In genomic region chr16:165539-166374, GRCh38 we compare ENCODE assay signal across 13 cellular contexts. TPM values are rescaled to one million over a fixed set of nuclear protein-coding genes. Genes with fewer than 3 reads are reported as not detected.
DNase-seq lines count a peak whose midpoint lies in the region; ATAC-seq and TF ChIP-seq lines count a peak whose summit lies in the region.
"Had no signal": no experiment of that assay in that cellular context is flagged by ENCODE, and none has a peak within 500 bp of the region (broad histone marks: within the 10 kb centered on the region; RNA-seq: fewer than 3 reads in every experiment).

Gene HBM (plus strand): TSS chr16:165978. CDS start chr16:165998, 20 bp downstream.

- peak; percentile 64 for DNase-seq in activated CD4-positive, alpha-beta T cell treated with anti-CD3 and anti-CD28 coated beads, Interleukin-2, amount 10 ng/mL, durations not matched to agents 24 days and 14 days
- DNase-seq in activated CD4-positive, alpha-beta T cell treated with anti-CD3 and anti-CD28 coated beads for 1 hour: no peak
- DNase-seq in WTC11 (ENCODE audit: low spot score) (no peak), hepatocyte (ENCODE audit: low spot score) (no peak), type B pancreatic cell (ENCODE audit: extremely low spot score, unreplicated experiment) (no peak)
- DNase-seq in stimulated activated effector memory CD8-positive, alpha-beta T cell treated with anti-CD3 and anti-CD28 coated beads, Interleukin-12 subunit alpha, Interleukin-12 subunit beta, amount 100 ng/mL, for 72 hours (ENCODE audit: low spot score in 2 of 2): no peak
- DNase-seq: amniotic stem cell, C1 segment of cervical spinal cord, hypothalamus, NCI-H2227 treated with DMSO at 0.1 percent for 48 hours had no signal

- ATAC-seq in WTC11 (no peak), GM19351 (IDR thresholded peaks at IDR 0.05; ENCODE audit: unreplicated experiment) (no peak), GM19397 (IDR thresholded peaks at IDR 0.05; ENCODE audit: unreplicated experiment) (no peak)
- peak; percentile 34 for ATAC-seq in stimulated activated effector memory CD8-positive, alpha-beta T cell treated with anti-CD3 and anti-CD28 coated beads, Interleukin-12 subunit alpha, Interleukin-12 subunit beta, amount 100 ng/mL, for 72 hours

- POLR2A ChIA-PET in WTC11 (lab: Charles Lee): no interaction called here

- no peak within 1 kb of the TSS for H3K27ac Mint-ChIP-seq in activated CD4-positive, alpha-beta T cell treated with anti-CD3 and anti-CD28 coated beads, Interleukin-2, amount 10 ng/mL, durations not matched to agents 24 days and 14 days
- H3K27ac Mint-ChIP-seq in WTC11: no peak within 1 kb of the TSS
- H3K27ac Mint-ChIP-seq in stimulated activated effector memory CD8-positive, alpha-beta T cell treated with anti-CD3 and anti-CD28 coated beads, Interleukin-12 subunit alpha, Interleukin-12 subunit beta, amount 100 ng/mL, for 72 hours: no peak within 1 kb of the TSS
- no peak within 1 kb of the TSS for H3K27ac Mint-ChIP-seq in type B pancreatic cell

- H3K27me3 ChIP-seq in hepatocyte: peaks cover 67% of the 10 kb centered on the region

- no peaks in the 10 kb centered on the region for H3K9me2 ChIP-seq in hepatocyte (replicated peaks; ENCODE audit: insufficient read depth)

- CTCF ChIA-PET in WTC11 (lab: Charles Lee): interaction anchor here (0.7 to 2.0 kb wide), 11 partner anchors 14 to 197 kb away, joined by 3 to 5 read pairs (median 4); partner anchors contain the start of gene HBQ1

- H3K79me2 ChIP-seq in hepatocyte: no peaks in the 10 kb centered on the region

- no peak within 1 kb of the TSS for H3K4me3 ChIP-seq in hepatocyte

- H3K36me3 Mint-ChIP-seq in activated CD4-positive, alpha-beta T cell treated with anti-CD3 and anti-CD28 coated beads, Interleukin-2, amount 10 ng/mL, durations not matched to agents 24 days and 14 days (ENCODE audit: low read depth): no peaks in the 10 kb centered on the region
- no peaks in the 10 kb centered on the region for H3K36me3 Mint-ChIP-seq in WTC11
- no peaks in the 10 kb centered on the region for H3K36me3 Mint-ChIP-seq in stimulated activated effector memory CD8-positive, alpha-beta T cell treated with anti-CD3 and anti-CD28 coated beads, Interleukin-12 subunit alpha, Interleukin-12 subunit beta, amount 100 ng/mL, for 72 hours
- H3K36me3 Mint-ChIP-seq in type B pancreatic cell: no peaks in the 10 kb centered on the region

- H3K27ac ChIP-seq in hepatocyte: no peak within 1 kb of the TSS

- no peaks in the 10 kb centered on the region for H3K4me1 ChIP-seq in hepatocyte (ENCODE audit: insufficient read depth)

- no peaks in the 10 kb centered on the region for H3K36me3 ChIP-seq in hepatocyte (replicated peaks; ENCODE audit: insufficient read depth, low read depth)

- H3K27me3 Mint-ChIP-seq in activated CD4-positive, alpha-beta T cell treated with anti-CD3 and anti-CD28 coated beads, Interleukin-2, amount 10 ng/mL, durations not matched to agents 24 days and 14 days: peaks cover 50% of the 10 kb centered on the region
- H3K27me3 Mint-ChIP-seq in WTC11 (ENCODE audit: low read depth): peaks cover 85% of the 10 kb centered on the region
- H3K27me3 Mint-ChIP-seq in type B pancreatic cell: peaks cover 76% of the 10 kb centered on the region

- no peak within 1 kb of the TSS for H2AFZ ChIP-seq in hepatocyte

- no peak for TF ChIP-seq CTCF in WTC11 (IDR thresholded peaks at IDR 0.05)
- TF ChIP-seq CTCF in hepatocyte (IDR thresholded peaks at IDR 0.05; ENCODE audit: poor library complexity): no peak
- no peak for TF ChIP-seq CTCF in type B pancreatic cell (conservative IDR thresholded peaks at IDR 0.05)

- intact Hi-C loops in activated CD4-positive, alpha-beta T cell treated with anti-CD3 and anti-CD28 coated beads, Interleukin-2, amount 10 ng/mL, durations not matched to agents 24 days and 14 days (cut with micrococcal nuclease): no loop called here

- 8% methylated on average over 71 of the region's 75 CpGs for WGBS in hepatocyte (ENCODE audit: low lambda C conversion rate, missing lambda C conversion rate)

- no peaks in the 10 kb centered on the region for H3K9me3 Mint-ChIP-seq in activated CD4-positive, alpha-beta T cell treated with anti-CD3 and anti-CD28 coated beads, Interleukin-2, amount 10 ng/mL, durations not matched to agents 24 days and 14 days
- H3K9me3 Mint-ChIP-seq in WTC11 (no peaks in the 10 kb centered on the region), type B pancreatic cell (no peaks in the 10 kb centered on the region)
- H3K9me3 Mint-ChIP-seq in stimulated activated effector memory CD8-positive, alpha-beta T cell treated with anti-CD3 and anti-CD28 coated beads, Interleukin-12 subunit alpha, Interleukin-12 subunit beta, amount 100 ng/mL, for 72 hours: no peaks in the 10 kb centered on the region

- H3K4me3 Mint-ChIP-seq in activated CD4-positive, alpha-beta T cell treated with anti-CD3 and anti-CD28 coated beads, Interleukin-2, amount 10 ng/mL, durations not matched to agents 24 days and 14 days: peak within 1 kb of the TSS; percentile 26
- H3K4me3 Mint-ChIP-seq in WTC11 (peak within 1 kb of the TSS; percentile 59), type B pancreatic cell (no peak within 1 kb of the TSS)
- peak within 1 kb of the TSS; percentile 44 for H3K4me3 Mint-ChIP-seq in stimulated activated effector memory CD8-positive, alpha-beta T cell treated with anti-CD3 and anti-CD28 coated beads, Interleukin-12 subunit alpha, Interleukin-12 subunit beta, amount 100 ng/mL, for 72 hours

- H3K9me3 ChIP-seq in hepatocyte (ENCODE audit: low read depth): no peaks in the 10 kb centered on the region

- peaks cover 4% of the 10 kb centered on the region for H3K4me1 Mint-ChIP-seq in activated CD4-positive, alpha-beta T cell treated with anti-CD3 and anti-CD28 coated beads, Interleukin-2, amount 10 ng/mL, durations not matched to agents 24 days and 14 days
- H3K4me1 Mint-ChIP-seq in WTC11 (peaks cover 21% of the 10 kb centered on the region), type B pancreatic cell (ENCODE audit: unreplicated experiment) (no peaks in the 10 kb centered on the region)
- H3K4me1 Mint-ChIP-seq in stimulated activated effector memory CD8-positive, alpha-beta T cell treated with anti-CD3 and anti-CD28 coated beads, Interleukin-12 subunit alpha, Interleukin-12 subunit beta, amount 100 ng/mL, for 72 hours: peaks cover 17% of the 10 kb centered on the region

- H4K20me1 ChIP-seq in hepatocyte (ENCODE audit: insufficient read depth, poor library complexity, severe bottlenecking): no peaks in the 10 kb centered on the region

- H3K4me2 ChIP-seq in hepatocyte: peak within 1 kb of the TSS; percentile 67

TF ChIP-seq in WTC11, 78 proteins besides CTCF, POLR2A, EP300 and RAD21:
- no peak for TF ChIP-seq ZNF232 (CRISPR knock-in tag; IDR thresholded peaks at IDR 0.05)
- peak; percentile 23; the same call in 1 of the 2 replicates for TF ChIP-seq FOXP1 (CRISPR knock-in tag; IDR thresholded peaks at IDR 0.05; ENCODE audit: borderline replicate concordance)

RNA-seq across cellular contexts. Expression of gene HBM, which starts in this region (rescaled TPM):
- not detected in 2 replicates for total RNA-seq in activated CD4-positive, alpha-beta T cell treated with anti-CD3 and anti-CD28 coated beads, Interleukin-2, amount 10 ng/mL, durations not matched to agents 24 days and 14 days
- not detected in 3 replicates for total RNA-seq in WTC11 (2021)
- total RNA-seq in hepatocyte: not detected in 2 replicates
- not detected in 2 replicates for polyA plus RNA-seq in hepatocyte
- total RNA-seq in type B pancreatic cell (ENCODE audit: low replicate concordance): not detected in 2 replicates
- total RNA-seq: T-helper 1 cell treated with Interleukin-12 subunit alpha and Interleukin-12 subunit beta and Interleukin-4 antibody, amounts not matched to agents 30 ng/mL and 1 ng/mL, for 36 hours had no signal

Comparison
In these comparisons a context has a peak if more than half of its experiments do, and no peak if none do; other contexts are left out.
1. Peak in DNase-seq in activated CD4-positive, alpha-beta T cell treated with anti-CD3 and anti-CD28 coated beads, Interleukin-2, amount 10 ng/mL, durations not matched to agents 24 days and 14 days; RNA of the gene not detected or under 1 TPM.